ENCODE assay signal across 9 cellular contexts in genomic region chr4:152220201-152220666, GRCh38.
DNase-seq lines count a peak whose midpoint lies in the region; ATAC-seq lines count a peak whose summit lies in the region.
"Had no signal": no experiment of that assay in that cellular context is flagged by ENCODE, and none has a peak within 500 bp of the region (broad histone marks: within the 10 kb centered on the region; RNA-seq: fewer than 3 reads in every experiment).

No MANE protein-coding gene starts in this region.

- no CpG with 5 or more reads among the region's 2 CpGs for WGBS in neuronal stem cell (ENCODE audit: extremely low coverage in 2 of 2, insufficient read length in 2 of 2, insufficient replicate concordance in 1 of 2), 2 donors

- H3K36me3 ChIP-seq in MG63 (no peaks in the 10 kb centered on the region), neuronal stem cell (replicated peaks in 1 of 2; ENCODE audit: control insufficient read depth in 2 of 2, insufficient read depth in 2 of 2, low read length in 2 of 2) (no peaks in the 10 kb centered on the region)

- peak overlapping the region; percentile 51 for H2AK5ac ChIP-seq in neuronal stem cell (ENCODE audit: low read depth, low read length)

- no peaks in the 10 kb centered on the region for H3K27me3 ChIP-seq in MG63
- H3K27me3 ChIP-seq in neuronal stem cell (ENCODE audit: control insufficient read depth in 3 of 3, insufficient read depth in 3 of 3, low read depth in 1 of 3, low read length in 3 of 3): no peaks in the 10 kb centered on the region

- no peak overlapping the region for H4K8ac ChIP-seq in neuronal stem cell (ENCODE audit: low read depth, low read length)

- H4K91ac ChIP-seq in neuronal stem cell (ENCODE audit: low read depth, low read length, poor library complexity): no peak overlapping the region

- peak overlapping the region; percentile 26 for H2BK12ac ChIP-seq in neuronal stem cell (ENCODE audit: low read length)

- no peak overlapping the region for H2AFZ ChIP-seq in neuronal stem cell (ENCODE audit: low read length)

- no peaks in the 10 kb centered on the region for H3K79me1 ChIP-seq in neuronal stem cell (ENCODE audit: low read depth, low read length)

- H3K4ac ChIP-seq in neuronal stem cell (ENCODE audit: low read length): no peak overlapping the region

- H3K18ac ChIP-seq in neuronal stem cell (ENCODE audit: low read length): no peak overlapping the region

- H3K23ac ChIP-seq in neuronal stem cell (ENCODE audit: low read depth, low read length, poor library complexity): no peak overlapping the region

- no peak overlapping the region for H2BK5ac ChIP-seq in neuronal stem cell (ENCODE audit: low read length)

- H2BK15ac ChIP-seq in neuronal stem cell (ENCODE audit: low read length): no peak overlapping the region

- peak; percentile 73 for ATAC-seq in GM18861 (IDR thresholded peaks at IDR 0.05; ENCODE audit: unreplicated experiment)
- ATAC-seq in HG03045 (IDR thresholded peaks at IDR 0.05; ENCODE audit: unreplicated experiment): no peak

- H3K9ac ChIP-seq in neuronal stem cell (ENCODE audit: low read depth, low read length, poor library complexity): no peak overlapping the region

- H2BK120ac ChIP-seq in neuronal stem cell (ENCODE audit: low read depth, low read length): no peak overlapping the region

- no peak overlapping the region for H3K27ac ChIP-seq in neuronal stem cell (replicated peaks; ENCODE audit: low read length)

- H3K4me1 ChIP-seq in neuronal stem cell (ENCODE audit: control insufficient read depth in 2 of 2, insufficient read depth in 1 of 2, low read depth in 1 of 2, low read length in 2 of 2): peaks cover 0 to 9% of the 10 kb centered on the region in 2 donors

- peak overlapping the region; percentile 11 for H3K14ac ChIP-seq in neuronal stem cell (ENCODE audit: low read length)

- no peak overlapping the region for H3K4me2 ChIP-seq in neuronal stem cell (ENCODE audit: insufficient read depth, low read length, poor library complexity, severe bottlenecking)

- H3K9me3 ChIP-seq in MG63 (no peaks in the 10 kb centered on the region), neuronal stem cell (replicated peaks in 1 of 2; ENCODE audit: control insufficient read depth in 2 of 2, insufficient read depth in 1 of 2, low read depth in 1 of 2, low read length in 2 of 2) (peaks cover 0 to 2% of the 10 kb centered on the region in 2 donors)

- peak; percentile 43 for DNase-seq in H4 (ENCODE audit: low spot score)
- DNase-seq in MG63: peak; percentile 83
- DNase-seq in neuronal stem cell (ENCODE audit: low spot score): no peak
- DNase-seq in ecto neural progenitor cell (ENCODE audit: low spot score): no peak
- no peak for DNase-seq in NCI-H2196 (lab: John Stamatoyannopoulos, UW; ENCODE audit: unreplicated experiment)
- DNase-seq: activated naive CD8-positive, alpha-beta T cell treated with anti-CD3 and anti-CD28 coated beads, Interleukin-2, amount 10 ng/mL, durations not matched to agents 7 days and 5 days; NCI-H2029 had no signal

- no peak overlapping the region for H3K4me3 ChIP-seq in MG63
- H3K4me3 ChIP-seq in neuronal stem cell (ENCODE audit: low read length in 2 of 2): no peak overlapping the region

Comparison
In these comparisons a context has a peak if more than half of its experiments do, and no peak if none do; other contexts are left out.
1. DNase-seq: peak in H4 (single experiment) and MG63 (single experiment); none in neuronal stem cell (single experiment), ecto neural progenitor cell (single experiment) and NCI-H2196 (single experiment).